In the genomic region with DNA sequence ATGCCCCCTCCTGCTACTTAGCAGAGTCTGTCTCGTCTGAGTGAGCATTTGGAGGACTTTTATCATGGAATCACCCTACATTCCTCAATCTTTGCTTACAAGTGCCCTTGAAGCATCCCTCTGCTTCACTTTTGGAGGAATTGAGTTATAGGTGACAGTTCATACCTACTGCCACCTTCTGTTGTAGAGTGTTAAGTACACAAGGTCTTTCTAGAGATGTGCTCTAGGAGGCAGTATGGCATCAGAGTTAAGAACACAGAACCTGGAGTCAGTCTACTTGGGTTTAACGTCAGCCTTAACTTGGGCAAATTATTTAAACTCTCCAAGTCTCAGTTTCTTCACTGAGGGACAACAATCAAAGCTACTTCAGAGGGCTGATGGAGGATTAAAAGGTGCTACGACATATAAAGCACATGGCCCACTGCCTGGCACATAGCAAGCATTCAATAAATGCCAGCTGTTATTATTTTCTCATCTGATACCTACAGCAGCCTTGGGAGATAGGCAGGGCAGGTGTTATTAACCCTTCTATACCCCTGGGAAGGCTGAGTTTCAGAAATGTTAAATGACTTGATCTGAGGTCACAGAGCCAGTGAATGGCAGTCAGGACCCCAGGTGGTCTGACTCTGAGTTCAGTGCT, we compare ENCODE assay signal across 8 cellular contexts.
DNase-seq lines count a peak whose midpoint lies in the region; ATAC-seq and TF ChIP-seq lines count a peak whose summit lies in the region.

No MANE protein-coding gene starts in this region.

- no peaks in the 10 kb centered on the region for H3K4me1 ChIP-seq in SK-N-SH (ENCODE audit: control insufficient read depth in 1 of 2, insufficient read depth in 2 of 2, low read depth in 1 of 2, low read length in 1 of 2)

- H3K9me2 ChIP-seq in SK-N-SH: no peaks in the 10 kb centered on the region

- CTCF ChIA-PET in SK-N-SH (lab: Yijun Ruan, JAX): interaction anchor here (0.7 to 3.0 kb wide), 23 partner anchors 9 to 888 kb away, joined by 3 to 27 read pairs (median 4); no protein-coding TSS in a partner anchor

- POLR2A ChIA-PET in SK-N-SH (lab: Yijun Ruan, JAX): no interaction called here

- no peak for DNase-seq in activated T-cell treated with anti-CD3 and anti-CD28 coated beads, Interleukin-2, amount 50 U/mL, for 72 hours
- no peak for DNase-seq in activated T-cell treated with anti-CD3 and anti-CD28 coated beads for 4 hours
- peak; percentile 57 for DNase-seq in HT-29 (ENCODE audit: low spot score)
- DNase-seq in SK-N-SH: peak; percentile 52
- DNase-seq in inferior parietal cortex (ENCODE audit: extremely low spot score): peak; percentile 72
- no peak for DNase-seq in NCI-H128 (lab: John Stamatoyannopoulos, UW; ENCODE audit: unreplicated experiment)
- no peak for DNase-seq in MG63

- H3K4me3 ChIP-seq in SK-N-SH (ENCODE audit: low read depth in 2 of 2, low read length in 1 of 2) (no peak overlapping the region), MG63 (no peak overlapping the region)

- no peak overlapping the region for H3K4me3 Mint-ChIP-seq in activated T-cell treated with anti-CD3 and anti-CD28 coated beads, Interleukin-2, amount 50 U/mL, for 72 hours

- H3K27me3 Mint-ChIP-seq in activated T-cell treated with anti-CD3 and anti-CD28 coated beads, Interleukin-2, amount 50 U/mL, for 72 hours (ENCODE audit: low read depth): no peaks in the 10 kb centered on the region

- TF ChIP-seq EP300 in SK-N-SH (IDR thresholded peaks at IDR 0.05; ENCODE audit: borderline replicate concordance in 1 of 2, low read depth in 1 of 2, low read length in 1 of 2): no peak

- H3K9ac ChIP-seq in SK-N-SH: no peak overlapping the region

- H3K79me2 ChIP-seq in SK-N-SH (ENCODE audit: insufficient read depth): no peaks in the 10 kb centered on the region

- TF ChIP-seq CTCF in SK-N-SH (IDR thresholded peaks at IDR 0.05): peak; percentile 51

- no peaks in the 10 kb centered on the region for H3F3A ChIP-seq in SK-N-SH (replicated peaks; ENCODE audit: insufficient read depth)

- H3K4me1 Mint-ChIP-seq in activated T-cell treated with anti-CD3 and anti-CD28 coated beads, Interleukin-2, amount 50 U/mL, for 72 hours (ENCODE audit: low read depth): no peaks in the 10 kb centered on the region

- no peaks in the 10 kb centered on the region for H3K27me3 ChIP-seq in SK-N-SH (ENCODE audit: insufficient read depth)
- peaks cover 4% of the 10 kb centered on the region; the same call in 1 of the 2 replicates for H3K27me3 ChIP-seq in MG63

- 15% methylated on average over 3 of the region's 3 CpGs for WGBS in SK-N-SH (ENCODE audit: low lambda C conversion rate)

- H3K4me2 ChIP-seq in SK-N-SH: no peak overlapping the region

- TF ChIP-seq RAD21 in SK-N-SH (IDR thresholded peaks at IDR 0.05; ENCODE audit: low read length): peak; percentile 87

- ATAC-seq in activated T-cell treated with anti-CD3 and anti-CD28 coated beads, Interleukin-2, amount 50 U/mL, for 72 hours (replicated peaks in 1 of 2): peak; percentile 52 to 53
- no peak for ATAC-seq in HG02840 (IDR thresholded peaks at IDR 0.05; ENCODE audit: low FRiP score, unreplicated experiment)

- H3K9me3 Mint-ChIP-seq in activated T-cell treated with anti-CD3 and anti-CD28 coated beads, Interleukin-2, amount 50 U/mL, for 72 hours: peaks cover 6% of the 10 kb centered on the region in 2 donors

- no peak overlapping the region for H2AFZ ChIP-seq in SK-N-SH (ENCODE audit: low read depth)

- H3K9me3 ChIP-seq in SK-N-SH (no peaks in the 10 kb centered on the region), MG63 (no peaks in the 10 kb centered on the region; the same call in 1 of the 2 replicates)

- no peaks in the 10 kb centered on the region for H4K20me1 ChIP-seq in SK-N-SH (ENCODE audit: insufficient read depth)

- no peak overlapping the region for H3K27ac Mint-ChIP-seq in activated T-cell treated with anti-CD3 and anti-CD28 coated beads, Interleukin-2, amount 50 U/mL, for 72 hours

- H3K36me3 Mint-ChIP-seq in activated T-cell treated with anti-CD3 and anti-CD28 coated beads, Interleukin-2, amount 50 U/mL, for 72 hours (ENCODE audit: insufficient read depth in 2 of 2): peaks cover 6 to 11% of the 10 kb centered on the region in 2 donors

- H3K36me3 ChIP-seq in SK-N-SH (replicated peaks in 1 of 2; ENCODE audit: control insufficient read depth in 1 of 2, insufficient read depth in 2 of 2, low read length in 1 of 2): no peaks in the 10 kb centered on the region
- no peaks in the 10 kb centered on the region for H3K36me3 ChIP-seq in MG63

- no peak overlapping the region for H3K27ac ChIP-seq in SK-N-SH (ENCODE audit: low read depth in 2 of 2, low read length in 1 of 2)

TF ChIP-seq in SK-N-SH, 30 proteins besides CTCF, POLR2A, EP300 and RAD21:
- TF ChIP-seq SMC3 (IDR thresholded peaks at IDR 0.05; ENCODE audit: low read depth, low read length) (peak; percentile 52; the same call in 1 of the 2 replicates), FOSL2 (IDR thresholded peaks at IDR 0.05; ENCODE audit: borderline replicate concordance, low read depth) (no peak)

Comparison
In these comparisons a context has a peak if more than half of its experiments do, and no peak if none do; other contexts are left out.
1. DNase-seq: peak in HT-29 (single experiment), SK-N-SH (single experiment) and inferior parietal cortex (single experiment); none in activated T-cell treated with anti-CD3 and anti-CD28 coated beads, Interleukin-2, amount 50 U/mL, for 72 hours (0 of 2), activated T-cell treated with anti-CD3 and anti-CD28 coated beads for 4 hours (single experiment), NCI-H128 (single experiment) and MG63 (single experiment).